ENCODE assay signal across 16 cellular contexts in genomic region chr1:230191839-230192238, GRCh38.
DNase-seq lines count a peak whose midpoint lies in the region; ATAC-seq and TF ChIP-seq lines count a peak whose summit lies in the region.
"Had no signal": no experiment of that assay in that cellular context is flagged by ENCODE, and none has a peak within 500 bp of the region (broad histone marks: within the 10 kb centered on the region; RNA-seq: fewer than 3 reads in every experiment).

No MANE protein-coding gene starts in this region.

- DNase-seq in heart right ventricle = no peak
- DNase-seq in cardiac septum (ENCODE audit: low spot score) = no peak
- no peak for DNase-seq in psoas muscle
- no peak for DNase-seq in vagina (ENCODE audit: extremely low spot score in 2 of 2)
- DNase-seq in middle frontal gyrus (ENCODE audit: extremely low spot score, low spot score) = no peak
- DNase-seq in NCI-H1930 (lab: John Stamatoyannopoulos, UW) = no peak
- DNase-seq: activated CD8-positive, alpha-beta memory T cell treated with anti-CD3 and anti-CD28 coated beads for 24 hours; glutamatergic neuron; NCI-H1694; PC-9 had no signal

- TF ChIP-seq EP300 in gastroesophageal sphincter (IDR thresholded peaks at IDR 0.05) = no peak

- ATAC-seq in heart right ventricle = no peak
- no peak for ATAC-seq in gastroesophageal sphincter
- peak in 2 of 4 donors; percentile 36 to 45 for ATAC-seq in psoas muscle
- ATAC-seq in GM19455 (IDR thresholded peaks at IDR 0.05; ENCODE audit: unreplicated experiment) = no peak
- ATAC-seq: activated T-helper 17 cell treated with anti-CD3 and anti-CD28 coated beads, Interleukin-2, amount 50 U/mL, for 72 hours had no signal

- no peak for TF ChIP-seq CTCF in heart right ventricle (IDR thresholded peaks at IDR 0.05)
- TF ChIP-seq CTCF in gastroesophageal sphincter (IDR thresholded peaks at IDR 0.05) = no peak
- TF ChIP-seq CTCF in psoas muscle (IDR thresholded peaks at IDR 0.05) = no peak
- TF ChIP-seq CTCF in vagina (IDR thresholded peaks at IDR 0.05) = no peak

- intact Hi-C loops in heart right ventricle (cut with DNase I) (no loop called here), cardiac septum (cut with DNase I) (no loop called here), psoas muscle (cut with DNase I) (loop anchor here in 1 of 2 donors (10.0 kb wide), 1 partner anchor 337 kb away; no protein-coding TSS in a partner anchor), vagina (cut with DNase I) (no loop called here)

- peaks cover 9 to 36% (median 20%) of the 10 kb centered on the region in 9 donors for H3K4me1 ChIP-seq in heart right ventricle
- H3K4me1 ChIP-seq in gastroesophageal sphincter = peaks cover 8 to 85% (median 12%) of the 10 kb centered on the region in 3 donors
- peaks cover 12% of the 10 kb centered on the region for H3K4me1 ChIP-seq in psoas muscle
- peaks cover 14% of the 10 kb centered on the region for H3K4me1 ChIP-seq in vagina

- H3K36me3 ChIP-seq in heart right ventricle (peaks cover 0 to 6% (median 0%) of the 10 kb centered on the region in 9 donors), gastroesophageal sphincter (peaks cover 0 to 7% of the 10 kb centered on the region in 2 donors), psoas muscle (ENCODE audit: insufficient read depth in 1 of 2, low read depth in 1 of 2) (peaks cover 0 to under 1% of the 10 kb centered on the region in 2 donors), vagina (no peaks in the 10 kb centered on the region)
- H3K36me3 ChIP-seq: thyroid gland had no signal

- H3K9me3 ChIP-seq in heart right ventricle (no peaks in the 10 kb centered on the region), gastroesophageal sphincter (no peaks in the 10 kb centered on the region), psoas muscle (no peaks in the 10 kb centered on the region), vagina (no peaks in the 10 kb centered on the region)
- H3K9me3 ChIP-seq: thyroid gland had no signal

- H3K27ac ChIP-seq in heart right ventricle = peak overlapping the region; percentile 64 to 86 (median 78)
- H3K27ac ChIP-seq in gastroesophageal sphincter = peak overlapping the region; percentile 0 to 82 (median 68)
- peak overlapping the region; percentile 7 for H3K27ac ChIP-seq in psoas muscle
- H3K27ac ChIP-seq in vagina = peak overlapping the region; percentile 71
- H3K27ac ChIP-seq: epithelial cell of prostate, GM23248, PC-9 had no signal

- H3K27me3 ChIP-seq in heart right ventricle = no peaks in the 10 kb centered on the region
- no peaks in the 10 kb centered on the region for H3K27me3 ChIP-seq in gastroesophageal sphincter
- H3K27me3 ChIP-seq in psoas muscle (ENCODE audit: insufficient read depth in 3 of 3, low read length in 2 of 3) = no peaks in the 10 kb centered on the region
- H3K27me3 ChIP-seq in vagina = no peaks in the 10 kb centered on the region
- H3K27me3 ChIP-seq: thyroid gland had no signal

- H3K4me3 ChIP-seq in heart right ventricle = no peak overlapping the region
- H3K4me3 ChIP-seq in gastroesophageal sphincter = no peak overlapping the region
- no peak overlapping the region for H3K4me3 ChIP-seq in psoas muscle
- no peak overlapping the region for H3K4me3 ChIP-seq in vagina
- H3K4me3 ChIP-seq: GM23248, PC-9, thyroid gland had no signal

- WGBS in heart right ventricle, 2 donors = 92 to 93% methylated on average over 4 of the region's 4 CpGs
- whole genome bisulfite sequencing in gastroesophageal sphincter (ENCODE audit: low coverage in 1 of 2), 2 donors = no CpG with 5 or more reads among the region's 4 CpGs
- 81 to 93% (median 89%) methylated on average over 4 of the region's 4 CpGs for WGBS in psoas muscle, 3 donors

- TF ChIP-seq POLR2A in gastroesophageal sphincter (IDR thresholded peaks at IDR 0.05) (no peak), vagina (IDR thresholded peaks at IDR 0.05) (no peak)

Comparison
In these comparisons a context has a peak if more than half of its experiments do, and no peak if none do; other contexts are left out.
1. H3K27ac ChIP-seq: peak in every context shown above with its lines; median percentile 78 in heart right ventricle; 71 in vagina; 68 in gastroesophageal sphincter; 7 in psoas muscle.